In the genomic region with DNA sequence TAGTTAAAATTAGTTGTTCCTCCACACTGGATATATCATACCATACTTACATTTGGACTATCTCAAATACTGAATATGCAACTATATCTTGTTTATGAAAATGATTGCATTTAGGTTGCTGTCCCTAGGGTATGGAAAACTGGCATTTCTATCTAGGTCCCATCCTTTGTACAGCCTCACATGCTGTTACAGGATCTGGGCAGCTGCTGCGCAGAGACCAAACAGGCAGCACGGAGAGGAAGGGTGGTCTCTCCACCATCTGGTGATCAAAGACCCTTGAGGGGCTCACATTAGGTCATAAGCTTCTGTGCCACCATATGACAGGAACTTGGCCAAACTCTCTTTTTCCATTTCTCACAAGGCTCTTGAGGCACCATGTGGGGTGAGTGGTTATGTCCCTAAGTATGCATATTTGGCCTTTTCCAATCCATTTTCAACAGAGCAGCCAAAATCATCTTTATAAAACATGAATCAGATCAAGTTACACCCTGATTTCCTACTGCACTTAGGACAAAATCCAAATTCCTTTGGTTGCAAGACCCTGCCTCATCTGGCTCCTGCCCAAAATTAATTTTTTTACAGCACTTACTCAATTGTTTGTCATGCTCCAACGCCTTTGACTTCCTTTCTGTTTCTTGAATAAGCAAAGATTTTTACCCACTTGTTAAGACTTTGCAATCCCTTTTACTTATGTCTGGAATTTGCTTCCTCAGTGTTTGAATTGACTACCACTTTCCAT, we compare ENCODE assay signal across 14 cellular contexts.
DNase-seq lines count a peak whose midpoint lies in the region; ATAC-seq and TF ChIP-seq lines count a peak whose summit lies in the region.
"Had no signal": no experiment of that assay in that cellular context is flagged by ENCODE, and none has a peak within 500 bp of the region (broad histone marks: within the 10 kb centered on the region; RNA-seq: fewer than 3 reads in every experiment).

No MANE protein-coding gene starts in this region.

- intact Hi-C loops in aorta (cut with DNase I): no loop called here

- TF ChIP-seq CTCF in cardiac fibroblast (IDR thresholded peaks at IDR 0.05; ENCODE audit: low read depth, low read length) (no peak), GM20000 (IDR thresholded peaks at IDR 0.05; ENCODE audit: extremely low read depth, missing control alignments) (no peak)

- H3K27me3 Mint-ChIP-seq in T-helper 2 cell treated with Interferon-gamma antibody and Interleukin-4, amounts not matched to agents 5 μg/mL and 100 μg/mL, for 36 hours (ENCODE audit: low read depth): no peaks in the 10 kb centered on the region
- H3K27me3 Mint-ChIP-seq: activated naive CD4-positive, alpha-beta T cell treated with anti-CD3 and anti-CD28 coated beads, Interleukin-2, amount 10 ng/mL, durations not matched to agents 7 days and 5 days had no signal

- H3K4me3 ChIP-seq in cardiac fibroblast (replicated peaks in 1 of 2; ENCODE audit: low read depth in 2 of 2, low read length in 2 of 2) (no peak overlapping the region), aorta (ENCODE audit: low read length in 2 of 2) (no peak overlapping the region)
- H3K4me3 ChIP-seq: spleen had no signal

- no peaks in the 10 kb centered on the region for H3K9me3 ChIP-seq in aorta (ENCODE audit: control insufficient read depth, low read length)
- H3K9me3 ChIP-seq: spleen had no signal

- no peaks in the 10 kb centered on the region for H3K36me3 Mint-ChIP-seq in T-helper 2 cell treated with Interferon-gamma antibody and Interleukin-4, amounts not matched to agents 5 μg/mL and 100 μg/mL, for 36 hours (ENCODE audit: low read depth)
- H3K36me3 Mint-ChIP-seq: activated naive CD4-positive, alpha-beta T cell treated with anti-CD3 and anti-CD28 coated beads, Interleukin-2, amount 10 ng/mL, durations not matched to agents 7 days and 5 days had no signal

- H3K4me1 ChIP-seq in aorta (ENCODE audit: control insufficient read depth in 1 of 2, insufficient read depth in 2 of 2, low read length in 2 of 2): no peaks in the 10 kb centered on the region
- H3K4me1 ChIP-seq: spleen had no signal

- H3K4me1 Mint-ChIP-seq in T-helper 2 cell treated with Interferon-gamma antibody and Interleukin-4, amounts not matched to agents 5 μg/mL and 100 μg/mL, for 36 hours (ENCODE audit: low read depth): no peaks in the 10 kb centered on the region
- H3K4me1 Mint-ChIP-seq: activated naive CD4-positive, alpha-beta T cell treated with anti-CD3 and anti-CD28 coated beads, Interleukin-2, amount 10 ng/mL, durations not matched to agents 7 days and 5 days had no signal

- H3K27ac ChIP-seq in aorta (ENCODE audit: low read depth in 1 of 2, low read length in 2 of 2): no peak overlapping the region
- H3K27ac ChIP-seq: spleen had no signal

- no peaks in the 10 kb centered on the region for H3K27me3 ChIP-seq in aorta (ENCODE audit: control insufficient read depth in 1 of 2, insufficient read depth in 2 of 2, low read length in 1 of 2)
- H3K27me3 ChIP-seq: spleen had no signal

- no peak overlapping the region for H3K27ac Mint-ChIP-seq in T-helper 2 cell treated with Interferon-gamma antibody and Interleukin-4, amounts not matched to agents 5 μg/mL and 100 μg/mL, for 36 hours
- H3K27ac Mint-ChIP-seq: activated naive CD4-positive, alpha-beta T cell treated with anti-CD3 and anti-CD28 coated beads, Interleukin-2, amount 10 ng/mL, durations not matched to agents 7 days and 5 days had no signal

- H3K4me3 Mint-ChIP-seq in T-helper 2 cell treated with Interferon-gamma antibody and Interleukin-4, amounts not matched to agents 5 μg/mL and 100 μg/mL, for 36 hours: no peak overlapping the region
- H3K4me3 Mint-ChIP-seq: activated naive CD4-positive, alpha-beta T cell treated with anti-CD3 and anti-CD28 coated beads, Interleukin-2, amount 10 ng/mL, durations not matched to agents 7 days and 5 days had no signal

- peak; percentile 54 for DNase-seq in A172 (ENCODE audit: low spot score)
- peak; percentile 75 for DNase-seq in HT1080 (ENCODE audit: low read depth)
- peak; percentile 94 to 97 for DNase-seq in cardiac fibroblast (ENCODE audit: low read depth in 2 of 2)
- DNase-seq in kidney glomerular epithelial cell (lab: John Stamatoyannopoulos, UW): peak; percentile 49
- no peak for DNase-seq in T-helper 2 cell treated with Interferon-gamma antibody and Interleukin-4, amounts not matched to agents 5 μg/mL and 100 μg/mL, for 36 hours (ENCODE audit: low spot score)
- DNase-seq in aorta: no peak
- no peak for DNase-seq in activated naive CD4-positive, alpha-beta T cell treated with Interleukin-2 at 50 U/mL for 16 hours
- DNase-seq in GM20000 (ENCODE audit: low spot score): no peak
- DNase-seq: activated naive CD4-positive, alpha-beta T cell treated with anti-CD3 and anti-CD28 coated beads, Interleukin-2, amount 10 ng/mL, durations not matched to agents 7 days and 5 days; cerebellar nuclear complex; erythroblast; NCI-H1092; nucleus accumbens; spleen had no signal

- 16 to 32% methylated on average over 3 of the region's 3 CpGs for WGBS in aorta, 2 donors

- ATAC-seq in aorta (ENCODE audit: low FRiP score): no peak

- H3K36me3 ChIP-seq in aorta (ENCODE audit: control insufficient read depth in 1 of 2, insufficient read depth in 2 of 2, low read length in 1 of 2): no peaks in the 10 kb centered on the region
- H3K36me3 ChIP-seq: spleen had no signal

- H3K9me3 Mint-ChIP-seq in T-helper 2 cell treated with Interferon-gamma antibody and Interleukin-4, amounts not matched to agents 5 μg/mL and 100 μg/mL, for 36 hours: peaks cover 5% of the 10 kb centered on the region

Comparison
In these comparisons a context has a peak if more than half of its experiments do, and no peak if none do; other contexts are left out.
1. DNase-seq: peak in A172 (single experiment), HT1080 (single experiment), cardiac fibroblast (2 of 2) and kidney glomerular epithelial cell (single experiment); none in T-helper 2 cell treated with Interferon-gamma antibody and Interleukin-4, amounts not matched to agents 5 μg/mL and 100 μg/mL, for 36 hours (single experiment), aorta (0 of 2), activated naive CD4-positive, alpha-beta T cell treated with Interleukin-2 at 50 U/mL for 16 hours (single experiment) and GM20000 (single experiment).